15 cellular contexts compared by ENCODE assay signal in genomic region chr2:172865422-172865821, GRCh38.
DNase-seq lines count a peak whose midpoint lies in the region; ATAC-seq and TF ChIP-seq lines count a peak whose summit lies in the region.
"Had no signal": no experiment of that assay in that cellular context is flagged by ENCODE, and none has a peak within 500 bp of the region (broad histone marks: within the 10 kb centered on the region; RNA-seq: fewer than 3 reads in every experiment).

No MANE protein-coding gene starts in this region.

- TF ChIP-seq CTCF in LNCaP clone FGC (IDR thresholded peaks at IDR 0.05; ENCODE audit: control insufficient read depth, extremely low read depth, insufficient read depth) (peak; percentile 16; the same call in 1 of the 2 replicates), body of pancreas (IDR thresholded peaks at IDR 0.05) (peak in 6 of 7 experiments; percentile 4 to 39 (median 26)), GM10266 (IDR thresholded peaks at IDR 0.05; ENCODE audit: control insufficient read depth, insufficient read depth, low read depth, missing control alignments) (no peak), ascending aorta (IDR thresholded peaks at IDR 0.05) (no peak)

- H3K4me3 Mint-ChIP-seq in activated CD4-positive, alpha-beta T cell treated with anti-CD3 and anti-CD28 coated beads, Interleukin-2, amount 10 ng/mL, durations not matched to agents 7 days and 5 days = no peak overlapping the region

- H2BK5ac ChIP-seq in mesendoderm (ENCODE audit: low read length) = no peak overlapping the region

- ATAC-seq in body of pancreas (no peak), GM21526 (IDR thresholded peaks at IDR 0.05; ENCODE audit: low FRiP score, unreplicated experiment) (no peak)
- ATAC-seq: lower lobe of right lung had no signal

- H3K4me2 ChIP-seq in mesendoderm (ENCODE audit: low read length) = no peak overlapping the region

- no peak overlapping the region for H4K5ac ChIP-seq in mesendoderm (ENCODE audit: low read length)

- H3K27me3 Mint-ChIP-seq in activated CD4-positive, alpha-beta T cell treated with anti-CD3 and anti-CD28 coated beads, Interleukin-2, amount 10 ng/mL, durations not matched to agents 7 days and 5 days = peaks cover 7% of the 10 kb centered on the region

- H3K4ac ChIP-seq in mesendoderm (ENCODE audit: low read depth, low read length) = no peak overlapping the region

- POLR2A ChIA-PET in activated CD4-positive, alpha-beta T cell treated with anti-CD3 and anti-CD28 coated beads, Interleukin-2, amount 10 ng/mL, durations not matched to agents 7 days and 5 days (lab: Charles Lee) = no interaction called here

- CTCF ChIA-PET in activated CD4-positive, alpha-beta T cell treated with anti-CD3 and anti-CD28 coated beads, Interleukin-2, amount 10 ng/mL, durations not matched to agents 7 days and 5 days (lab: Charles Lee) = no interaction called here

- H3K23ac ChIP-seq in mesendoderm (ENCODE audit: low read length) = no peak overlapping the region

- no peaks in the 10 kb centered on the region for H3K9me3 Mint-ChIP-seq in activated CD4-positive, alpha-beta T cell treated with anti-CD3 and anti-CD28 coated beads, Interleukin-2, amount 10 ng/mL, durations not matched to agents 7 days and 5 days

- no peaks in the 10 kb centered on the region for H3K4me1 Mint-ChIP-seq in activated CD4-positive, alpha-beta T cell treated with anti-CD3 and anti-CD28 coated beads, Interleukin-2, amount 10 ng/mL, durations not matched to agents 7 days and 5 days

- 74 to 78% methylated on average over 3 of the region's 3 CpGs for WGBS in body of pancreas, 2 donors
- no CpG with 5 or more reads among the region's 3 CpGs for WGBS in mesendoderm (ENCODE audit: extremely low coverage, insufficient coverage, low lambda C conversion rate)

- H3K79me1 ChIP-seq in mesendoderm (ENCODE audit: low read length) = no peaks in the 10 kb centered on the region

- no peak overlapping the region for H4K8ac ChIP-seq in mesendoderm (ENCODE audit: low read depth, low read length)

- H3K27me3 ChIP-seq in body of pancreas = no peaks in the 10 kb centered on the region
- H3K27me3 ChIP-seq in mesendoderm (ENCODE audit: insufficient read depth, low read length, poor library complexity) = no peaks in the 10 kb centered on the region
- H3K27me3 ChIP-seq in ascending aorta = no peaks in the 10 kb centered on the region
- H3K27me3 ChIP-seq: SJSA1 had no signal

- H3K36me3 Mint-ChIP-seq in activated CD4-positive, alpha-beta T cell treated with anti-CD3 and anti-CD28 coated beads, Interleukin-2, amount 10 ng/mL, durations not matched to agents 7 days and 5 days (ENCODE audit: low read depth) = no peaks in the 10 kb centered on the region

- DNase-seq in ELR (ENCODE audit: low read depth) (peak; percentile 40), LNCaP clone FGC (ENCODE audit: low read depth) (no peak), body of pancreas (peak in 2 of 4 donors; percentile 25 to 39), mesendoderm (peak; percentile 29), GM10266 (ENCODE audit: extremely low spot score) (no peak), ascending aorta (ENCODE audit: low spot score in 2 of 2) (no peak)
- DNase-seq in activated CD4-positive, alpha-beta T cell treated with anti-CD3 and anti-CD28 coated beads, Interleukin-2, amount 10 ng/mL, durations not matched to agents 7 days and 5 days = no peak
- DNase-seq: activated T-cell treated with anti-CD3 and anti-CD28 coated beads, Interleukin-2, amount 50 U/mL, for 1 hour; hippocampal formation; lower lobe of right lung; NCI-H1694 treated with DMSO at 0.1 percent for 48 hours had no signal

- intact Hi-C loops in body of pancreas (cut with DNase I) (no loop called here), ascending aorta (cut with DNase I) (loop anchor here (10.0 kb wide), 2 partner anchors 349 to 1479 kb away; no protein-coding TSS in a partner anchor)

- H3K27ac ChIP-seq in body of pancreas (no peak overlapping the region), mesendoderm (ENCODE audit: low read depth, low read length) (no peak overlapping the region), ascending aorta (no peak overlapping the region)
- H3K27ac ChIP-seq: lower lobe of right lung, neutrophil, SJSA1, VCaP had no signal

- no peak overlapping the region for H3K18ac ChIP-seq in mesendoderm (ENCODE audit: low read length)

- no peak for TF ChIP-seq POLR2A in body of pancreas (IDR thresholded peaks at IDR 0.05)

- no peak overlapping the region for H2AK5ac ChIP-seq in mesendoderm (ENCODE audit: low read length)

- no peaks in the 10 kb centered on the region for H3K4me1 ChIP-seq in body of pancreas
- H3K4me1 ChIP-seq in mesendoderm (ENCODE audit: control insufficient read depth, low read depth, low read length) = no peaks in the 10 kb centered on the region
- no peaks in the 10 kb centered on the region for H3K4me1 ChIP-seq in ascending aorta
- H3K4me1 ChIP-seq: SJSA1 had no signal

- no peak overlapping the region for H3K9ac ChIP-seq in mesendoderm (ENCODE audit: low read length)

- no peak overlapping the region for H2BK15ac ChIP-seq in mesendoderm (replicated peaks; ENCODE audit: low read depth)

- H3K56ac ChIP-seq in mesendoderm (ENCODE audit: low read length) = no peak overlapping the region

- H3K36me3 ChIP-seq in body of pancreas (replicated peaks in 1 of 2; ENCODE audit: insufficient read depth in 1 of 2, low read depth in 2 of 2) = no peaks in the 10 kb centered on the region
- no peaks in the 10 kb centered on the region for H3K36me3 ChIP-seq in mesendoderm (ENCODE audit: control insufficient read depth, insufficient read depth, low read length)
- H3K36me3 ChIP-seq in ascending aorta = no peaks in the 10 kb centered on the region
- H3K36me3 ChIP-seq: lower lobe of right lung, neutrophil, SJSA1 had no signal

- H3K9me3 ChIP-seq in body of pancreas (no peaks in the 10 kb centered on the region), ascending aorta (no peaks in the 10 kb centered on the region)
- H3K9me3 ChIP-seq: lower lobe of right lung, neutrophil, SJSA1 had no signal

- H3K27ac Mint-ChIP-seq in activated CD4-positive, alpha-beta T cell treated with anti-CD3 and anti-CD28 coated beads, Interleukin-2, amount 10 ng/mL, durations not matched to agents 7 days and 5 days = no peak overlapping the region

- no peak overlapping the region for H3K4me3 ChIP-seq in LNCaP clone FGC (ENCODE audit: low read depth, low read length)
- no peak overlapping the region for H3K4me3 ChIP-seq in body of pancreas
- H3K4me3 ChIP-seq in mesendoderm (ENCODE audit: low read length) = no peak overlapping the region
- H3K4me3 ChIP-seq in ascending aorta = no peak overlapping the region
- H3K4me3 ChIP-seq: lower lobe of right lung, SJSA1 had no signal

- H2BK120ac ChIP-seq in mesendoderm (ENCODE audit: low read depth, low read length) = no peak overlapping the region

- H3K79me2 ChIP-seq in mesendoderm (ENCODE audit: control insufficient read depth, insufficient read depth, low read length) = no peaks in the 10 kb centered on the region

Comparison
In these comparisons a context has a peak if more than half of its experiments do, and no peak if none do; other contexts are left out.
1. DNase-seq: peak in ELR (single experiment) and mesendoderm (single experiment); none in LNCaP clone FGC (single experiment), GM10266 (single experiment), ascending aorta (0 of 2) and activated CD4-positive, alpha-beta T cell treated with anti-CD3 and anti-CD28 coated beads, Interleukin-2, amount 10 ng/mL, durations not matched to agents 7 days and 5 days (single experiment).
2. CTCF ChIP-seq: peak in LNCaP clone FGC (single experiment) and body of pancreas (6 of 7); none in GM10266 (single experiment) and ascending aorta (0 of 3).